20 cellular contexts compared by ENCODE assay signal in genomic region chr1:221334082-221334481, GRCh38.
DNase-seq lines count a peak whose midpoint lies in the region; ATAC-seq and TF ChIP-seq lines count a peak whose summit lies in the region.
"Had no signal": no experiment of that assay in that cellular context is flagged by ENCODE, and none has a peak within 500 bp of the region (broad histone marks: within the 10 kb centered on the region; RNA-seq: fewer than 3 reads in every experiment).

No MANE protein-coding gene starts in this region.

- ATAC-seq in Right ventricle myocardium inferior = no peak
- ATAC-seq: A549; GM23338; stimulated activated effector memory CD8-positive, alpha-beta T cell treated with anti-CD3 and anti-CD28 coated beads, Interleukin-12 subunit alpha, Interleukin-12 subunit beta, amount 100 ng/mL, for 72 hours had no signal

- H3K9me3 ChIP-seq in left ventricle myocardium inferior (replicated peaks) (peaks cover 32% of the 10 kb centered on the region), esophagus muscularis mucosa (peaks cover 0 to 19% (median 13%) of the 10 kb centered on the region in 4 donors), mesodermal cell (ENCODE audit: control insufficient read depth, low read length) (peaks cover 19% of the 10 kb centered on the region), uterus (peaks cover 0 to 8% of the 10 kb centered on the region in 2 donors)

- H3K27me3 ChIP-seq in left ventricle myocardium inferior (ENCODE audit: low read depth) = no peaks in the 10 kb centered on the region
- no peaks in the 10 kb centered on the region for H3K27me3 ChIP-seq in esophagus muscularis mucosa
- H3K27me3 ChIP-seq in uterus = no peaks in the 10 kb centered on the region
- H3K27me3 ChIP-seq: MG63 had no signal

- no peak for TF ChIP-seq CTCF in left ventricle myocardium inferior (IDR thresholded peaks at IDR 0.05; ENCODE audit: borderline replicate concordance)
- no peak for TF ChIP-seq CTCF in esophagus muscularis mucosa (IDR thresholded peaks at IDR 0.05)
- TF ChIP-seq CTCF in uterus (IDR thresholded peaks at IDR 0.05) = no peak

- H3K27ac ChIP-seq in left ventricle myocardium inferior (replicated peaks) (peak overlapping the region; percentile 50), esophagus muscularis mucosa (replicated peaks in 1 of 4) (peak overlapping the region; percentile 17 to 82 (median 71)), mesodermal cell (ENCODE audit: low read depth, low read length, severe bottlenecking) (peak overlapping the region; percentile 99), uterus (peak overlapping the region; percentile 75 to 83)
- H3K27ac ChIP-seq: A549, parathyroid adenoma had no signal

- TF ChIP-seq POLR2A in esophagus muscularis mucosa (IDR thresholded peaks at IDR 0.05; ENCODE audit: low read depth) (no peak), uterus (IDR thresholded peaks at IDR 0.05) (no peak)

- no peak for DNase-seq in left ventricle myocardium inferior
- no peak for DNase-seq in Right ventricle myocardium inferior (ENCODE audit: missing footprints)
- DNase-seq in esophagus muscularis mucosa (ENCODE audit: extremely low spot score) = no peak
- no peak for DNase-seq in uterus
- no peak for DNase-seq in activated CD4-positive, alpha-beta T cell treated with anti-CD3 and anti-CD28 coated beads for 4 hours
- no peak for DNase-seq in midbrain (lab: John Stamatoyannopoulos, UW)
- no peak for DNase-seq in UCSD-AML1 (lab: John Stamatoyannopoulos, UW; ENCODE audit: unreplicated experiment)
- DNase-seq: activated CD4-positive, alpha-beta T cell treated with anti-CD3 and anti-CD28 coated beads, Interleukin-2, amount 10 ng/mL, durations not matched to agents 24 days and 14 days; activated CD8-positive, alpha-beta memory T cell treated with anti-CD3 and anti-CD28 coated beads, Interleukin-2, amount 50 U/mL, for 48 hours; activated naive CD4-positive, alpha-beta T cell treated with Interleukin-2 at 50 U/mL for 16 hours; CD4-positive, alpha-beta memory T cell; DMS79 treated with DMSO at 0.1 percent for 48 hours; MG63; NCI-H1694; T1000 had no signal

- no peak for TF ChIP-seq EP300 in esophagus muscularis mucosa (IDR thresholded peaks at IDR 0.05)

- no peak overlapping the region for H3K4me3 ChIP-seq in left ventricle myocardium inferior
- H3K4me3 ChIP-seq in esophagus muscularis mucosa = no peak overlapping the region
- no peak overlapping the region for H3K4me3 ChIP-seq in mesodermal cell (ENCODE audit: extremely low read depth, insufficient read depth, low read length, poor library complexity, severe bottlenecking)
- H3K4me3 ChIP-seq in uterus = no peak overlapping the region
- H3K4me3 ChIP-seq: A549, GM23338, MG63 had no signal

- H3K4me1 ChIP-seq in left ventricle myocardium inferior (peaks cover 38% of the 10 kb centered on the region), esophagus muscularis mucosa (peaks cover 0 to 39% (median 33%) of the 10 kb centered on the region in 4 donors), mesodermal cell (ENCODE audit: control insufficient read depth, insufficient read depth, low read length, poor library complexity, severe bottlenecking) (peaks cover 36% of the 10 kb centered on the region), uterus (peaks cover 0 to 13% of the 10 kb centered on the region in 2 donors)
- H3K4me1 ChIP-seq: parathyroid adenoma had no signal

- intact Hi-C loops in left ventricle myocardium inferior (cut with micrococcal nuclease) (no loop called here), Right ventricle myocardium inferior (cut with DNase I) (no loop called here), esophagus muscularis mucosa (cut with DNase I) (no loop called here), uterus (cut with DNase I; ENCODE audit: low total_unique reads) (no loop called here)

- 23% methylated on average over 2 of the region's 2 CpGs for WGBS in esophagus muscularis mucosa
- 100% methylated on average over 1 of the region's 2 CpGs; no CpG with 5 or more reads in 1 of the 2 experiments for WGBS in mesodermal cell (ENCODE audit: insufficient coverage in 2 of 2), 2 experiments

- H3K36me3 ChIP-seq in left ventricle myocardium inferior = no peaks in the 10 kb centered on the region
- no peaks in the 10 kb centered on the region for H3K36me3 ChIP-seq in esophagus muscularis mucosa
- H3K36me3 ChIP-seq in mesodermal cell (ENCODE audit: control insufficient read depth, insufficient read depth, low read length) = no peaks in the 10 kb centered on the region
- no peaks in the 10 kb centered on the region for H3K36me3 ChIP-seq in uterus
- H3K36me3 ChIP-seq: MG63 had no signal
